ENCODE assay signal across 23 cellular contexts in genomic region chr6:4382362-4382853, GRCh38.
"Had no signal": no experiment of that assay in that cellular context is flagged by ENCODE, and none has a peak within 500 bp of the region (broad histone marks: within the 10 kb centered on the region; RNA-seq: fewer than 3 reads in every experiment).

No MANE protein-coding gene starts in this region.

- H3K27ac ChIP-seq: colonic mucosa, esophagus muscularis mucosa, gastroesophageal sphincter, left ventricle myocardium inferior, lower lobe of right lung, parathyroid adenoma, right lobe of liver, testis, tibial nerve had no signal

- H3K9ac ChIP-seq: parathyroid adenoma had no signal

- H3K36me3 ChIP-seq: colonic mucosa, esophagus muscularis mucosa, gastroesophageal sphincter, left ventricle myocardium inferior, lower lobe of right lung, right lobe of liver, spleen, tibial nerve had no signal

- H3K4me3 ChIP-seq: colonic mucosa, esophagus muscularis mucosa, gastroesophageal sphincter, left ventricle myocardium inferior, lower lobe of right lung, psoas muscle, right lobe of liver, spleen, testis, tibial nerve had no signal

- ATAC-seq: gastroesophageal sphincter; left cardiac atrium; lower lobe of right lung; psoas muscle; right lobe of liver; stimulated activated memory B cell treated with anti-CD40 and anti-IgM and Interleukin-4, amounts not matched to agents 10 μg/mL and 1 μg/mL and 100 μg/mL, for 72 hours; stimulated activated naive CD8-positive, alpha-beta T cell treated with anti-CD3 and anti-CD28 coated beads, Interleukin-15, amount 100 ng/mL, for 72 hours had no signal

- H3K4me1 ChIP-seq: colonic mucosa, gastroesophageal sphincter, lower lobe of right lung, parathyroid adenoma, right lobe of liver, testis, tibial nerve had no signal

- H2AFZ ChIP-seq: parathyroid adenoma had no signal

- H3K27me3 ChIP-seq: colonic mucosa, esophagus muscularis mucosa, gastroesophageal sphincter, right lobe of liver, testis, tibial nerve had no signal

- DNase-seq: colonic mucosa; effector CD8-positive, alpha-beta T cell; foreskin fibroblast; glutamatergic neuron; left cardiac atrium; left ventricle myocardium inferior; lower lobe of right lung; midbrain; naive B cell; psoas muscle; retina; right lobe of liver; spleen; stimulated activated CD4-positive, alpha-beta T cell treated with anti-CD3 and anti-CD28 coated beads, Interleukin-15, amount 100 ng/mL, for 24 hours; stimulated activated CD4-positive, alpha-beta T cell treated with anti-CD3 and anti-CD28 coated beads, Interleukin-1b, Interleukin-23, amount 100 ng/mL, for 48 hours; stimulated activated CD4-positive, alpha-beta T cell treated with anti-CD3 and anti-CD28 coated beads, Interleukin-4, amount 100 ng/mL, for 24 hours; stimulated activated naive CD8-positive, alpha-beta T cell treated with anti-CD3 and anti-CD28 coated beads, Interleukin-15, amount 100 ng/mL, for 72 hours; testis had no signal

- H3K9me3 ChIP-seq: colonic mucosa, testis had no signal
